In genomic region chr12:75541-75940, GRCh38 we compare ENCODE assay signal across 12 cellular contexts. TPM values are rescaled to one million over a fixed set of nuclear protein-coding genes. Genes with fewer than 3 reads are reported as not detected.
DNase-seq lines count a peak whose midpoint lies in the region; ATAC-seq and TF ChIP-seq lines count a peak whose summit lies in the region.
"Not testable (repeated sequence)": the region's sequence is repeated elsewhere in the genome, so short reads cannot be mapped to it uniquely, and the experiment has no call there.
"Had no signal": no experiment of that assay in that cellular context is flagged by ENCODE, and none has a peak within 500 bp of the region (broad histone marks: within the 10 kb centered on the region; RNA-seq: fewer than 3 reads in every experiment).

No MANE protein-coding gene starts in this region.

- H3K27me3 ChIP-seq in endodermal cell (ENCODE audit: control insufficient read depth, insufficient read depth, low read length, poor library complexity, severe bottlenecking), result peaks cover 70% of the 10 kb centered on the region
- H3K27me3 ChIP-seq in aorta (ENCODE audit: control insufficient read depth in 1 of 2, insufficient read depth in 2 of 2, low read length in 1 of 2), result not testable (repeated sequence)

- intact Hi-C loops in cardiac septum (cut with DNase I); aorta (cut with DNase I): not testable (repeated sequence)

- H3K27ac Mint-ChIP-seq in endodermal cell, result not testable (repeated sequence)

- H3K9me3 Mint-ChIP-seq in endodermal cell, result not testable (repeated sequence)

- not testable (repeated sequence) for H3K4me3 ChIP-seq in coronary artery; endodermal cell (ENCODE audit: low read length); aorta (ENCODE audit: low read length in 2 of 2)

- not testable (repeated sequence) for H3K9me3 ChIP-seq in endodermal cell (ENCODE audit: control insufficient read depth, low read length); aorta (ENCODE audit: control insufficient read depth, low read length)

- peak; percentile 33 for ATAC-seq in aorta (ENCODE audit: low FRiP score)

- 94% methylated on average over 3 of the region's 5 CpGs; no CpG with 5 or more reads in 1 of the 2 experiments for WGBS in endodermal cell (ENCODE audit: insufficient coverage in 1 of 2, insufficient read length in 1 of 2), 2 experiments
- 76 to 83% methylated on average over 5 of the region's 5 CpGs for WGBS in aorta, 2 donors

- not testable (repeated sequence) for H3K36me3 Mint-ChIP-seq in endodermal cell (ENCODE audit: low read depth)

- H3K27me3 Mint-ChIP-seq in endodermal cell (ENCODE audit: insufficient read depth), result peaks cover 70% of the 10 kb centered on the region

- not testable (repeated sequence) for H3K27ac ChIP-seq in coronary artery; endodermal cell (ENCODE audit: low read depth, low read length); aorta (ENCODE audit: low read depth in 1 of 2, low read length in 2 of 2)

- not testable (repeated sequence) for TF ChIP-seq CTCF in coronary artery (IDR thresholded peaks at IDR 0.05); endodermal cell (conservative IDR thresholded peaks at IDR 0.05)

- peak; percentile 24 for DNase-seq in coronary artery (ENCODE audit: low spot score)
- DNase-seq in endodermal cell, result peak; percentile 14
- DNase-seq in cardiac septum (ENCODE audit: low spot score), result peak; percentile 56
- DNase-seq in aorta, result not testable (repeated sequence)

- H3K4me1 ChIP-seq in endodermal cell (ENCODE audit: control insufficient read depth, insufficient read depth, low read length); aorta (ENCODE audit: control insufficient read depth in 1 of 2, insufficient read depth in 2 of 2, low read length in 2 of 2): not testable (repeated sequence)

- H3K4me1 Mint-ChIP-seq in endodermal cell, result peaks cover 10% of the 10 kb centered on the region

- not testable (repeated sequence) for H3K9ac ChIP-seq in endodermal cell (ENCODE audit: extremely low read depth, low read length, poor library complexity, severe bottlenecking)

- not testable (repeated sequence) for H3K36me3 ChIP-seq in endodermal cell (ENCODE audit: control insufficient read depth, insufficient read depth, low read length); aorta (ENCODE audit: control insufficient read depth in 1 of 2, insufficient read depth in 2 of 2, low read length in 1 of 2)

- not testable (repeated sequence) for H3K4me3 Mint-ChIP-seq in endodermal cell

RNA-seq across cellular contexts. Expression of gene IQSEC3, which starts 9.0 kb away (rescaled TPM):
- total RNA-seq in endodermal cell (1 to 10 TPM; 1.5 to 2.7 TPM), cardiac septum (0.86 TPM), aorta (1 to 10 TPM; 3.0 to 6.4 TPM)
- 1.5 TPM for polyA plus RNA-seq in endodermal cell (2013, experiment 1 of 2)
- 0.95 TPM for polyA plus RNA-seq in endodermal cell (2013, experiment 2 of 2)
- polyA plus RNA-seq in aorta, result under 1 TPM in 1 of 2 donors, not detected in 1; 0.15 TPM
- total RNA-seq: A172, A673, Calu3 had no signal
- polyA plus RNA-seq: A549; BJ; CD14-positive monocyte; CD4-positive, alpha-beta memory T cell; CD8-positive, alpha-beta memory T cell had no signal
